Comparison of ENCODE assay signal across 18 cellular contexts in the genomic region with DNA sequence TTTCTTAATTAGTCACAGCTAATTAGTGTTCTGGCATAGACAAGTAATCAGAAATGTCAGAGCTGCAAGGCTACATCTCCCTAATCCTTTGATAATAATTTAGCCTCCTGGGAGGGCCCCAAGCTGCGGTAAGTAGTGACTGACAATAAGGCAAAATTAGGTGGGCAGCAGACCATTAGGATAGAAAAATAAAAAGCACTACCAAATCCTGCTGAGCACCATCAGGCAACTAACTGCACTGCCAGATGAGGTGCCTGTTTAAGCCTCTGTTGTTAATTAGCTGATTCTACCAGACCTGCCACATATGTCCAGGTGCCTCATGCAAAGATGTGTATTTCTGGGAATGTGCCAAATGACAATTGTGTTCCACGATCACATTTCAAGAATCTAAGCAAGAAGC. TPM values are rescaled to one million over a fixed set of nuclear protein-coding genes. Genes with fewer than 3 reads are reported as not detected.
"Had no signal": no experiment of that assay in that cellular context is flagged by ENCODE, and none has a peak within 500 bp of the region (broad histone marks: within the 10 kb centered on the region; RNA-seq: fewer than 3 reads in every experiment).

No MANE protein-coding gene starts in this region.

- H3K27ac Mint-ChIP-seq: activated CD4-positive, alpha-beta T cell treated with anti-CD3 and anti-CD28 coated beads for 36 hours; activated T-helper 17 cell treated with anti-CD3 and anti-CD28 coated beads, Interleukin-2, amount 50 U/mL, for 72 hours; naive thymus-derived CD4-positive, alpha-beta T cell; stimulated activated naive B cell treated with anti-CD40 and anti-IgM and Interleukin-4, amounts not matched to agents 10 μg/mL and 1 μg/mL and 100 μg/mL, for 72 hours had no signal

- H3K4me3 Mint-ChIP-seq: activated CD4-positive, alpha-beta T cell treated with anti-CD3 and anti-CD28 coated beads for 36 hours; activated T-helper 17 cell treated with anti-CD3 and anti-CD28 coated beads, Interleukin-2, amount 50 U/mL, for 72 hours; naive thymus-derived CD4-positive, alpha-beta T cell; stimulated activated naive B cell treated with anti-CD40 and anti-IgM and Interleukin-4, amounts not matched to agents 10 μg/mL and 1 μg/mL and 100 μg/mL, for 72 hours had no signal

- H3K4me1 ChIP-seq: adrenal gland, colonic mucosa, right lobe of liver, spleen, tibial nerve had no signal

- H3K9me3 ChIP-seq: adrenal gland, colonic mucosa, right lobe of liver, spleen, tibial nerve had no signal

- H3K4me3 ChIP-seq: adrenal gland, colonic mucosa, right lobe of liver, spleen, tibial nerve had no signal

- H3K27ac ChIP-seq: adrenal gland, colonic mucosa, right lobe of liver, spleen, tibial nerve had no signal

- H3K4me1 Mint-ChIP-seq: activated CD4-positive, alpha-beta T cell treated with anti-CD3 and anti-CD28 coated beads for 36 hours; activated T-helper 17 cell treated with anti-CD3 and anti-CD28 coated beads, Interleukin-2, amount 50 U/mL, for 72 hours; naive thymus-derived CD4-positive, alpha-beta T cell; stimulated activated naive B cell treated with anti-CD40 and anti-IgM and Interleukin-4, amounts not matched to agents 10 μg/mL and 1 μg/mL and 100 μg/mL, for 72 hours had no signal

- H3K27me3 Mint-ChIP-seq: activated CD4-positive, alpha-beta T cell treated with anti-CD3 and anti-CD28 coated beads for 36 hours; activated T-helper 17 cell treated with anti-CD3 and anti-CD28 coated beads, Interleukin-2, amount 50 U/mL, for 72 hours; naive thymus-derived CD4-positive, alpha-beta T cell; stimulated activated naive B cell treated with anti-CD40 and anti-IgM and Interleukin-4, amounts not matched to agents 10 μg/mL and 1 μg/mL and 100 μg/mL, for 72 hours had no signal

- ATAC-seq: activated CD4-positive, alpha-beta T cell treated with anti-CD3 and anti-CD28 coated beads for 36 hours; activated T-helper 17 cell treated with anti-CD3 and anti-CD28 coated beads, Interleukin-2, amount 50 U/mL, for 72 hours; naive thymus-derived CD4-positive, alpha-beta T cell; right lobe of liver; stimulated activated naive B cell treated with anti-CD40 and anti-IgM and Interleukin-4, amounts not matched to agents 10 μg/mL and 1 μg/mL and 100 μg/mL, for 72 hours had no signal

- H3K36me3 Mint-ChIP-seq: naive thymus-derived CD4-positive, alpha-beta T cell; stimulated activated naive B cell treated with anti-CD40 and anti-IgM and Interleukin-4, amounts not matched to agents 10 μg/mL and 1 μg/mL and 100 μg/mL, for 72 hours had no signal

- DNase-seq: activated CD4-positive, alpha-beta T cell treated with anti-CD3 and anti-CD28 coated beads for 36 hours; activated naive CD4-positive, alpha-beta T cell treated with anti-CD3 and anti-CD28 coated beads, Interleukin-2, amount 50 U/mL, for 16 hours; adrenal gland; colonic mucosa; foreskin melanocyte; head of caudate nucleus; mammary epithelial cell; naive thymus-derived CD4-positive, alpha-beta T cell; posterior cingulate gyrus; right lobe of liver; spleen; stimulated activated CD4-positive, alpha-beta T cell treated with anti-CD3 and anti-CD28 coated beads, Interleukin-1b, Interleukin-23, amount 100 ng/mL, for 48 hours; stimulated activated naive B cell treated with anti-CD40 and anti-IgM and Interleukin-4, amounts not matched to agents 10 μg/mL and 1 μg/mL and 100 μg/mL, for 72 hours had no signal

- H3K27me3 ChIP-seq: adrenal gland, colonic mucosa, right lobe of liver, spleen, tibial nerve had no signal

- H3K9me3 Mint-ChIP-seq: activated T-helper 17 cell treated with anti-CD3 and anti-CD28 coated beads, Interleukin-2, amount 50 U/mL, for 72 hours; stimulated activated naive B cell treated with anti-CD40 and anti-IgM and Interleukin-4, amounts not matched to agents 10 μg/mL and 1 μg/mL and 100 μg/mL, for 72 hours had no signal

- H3K36me3 ChIP-seq: adrenal gland, colonic mucosa, right lobe of liver, spleen, tibial nerve had no signal

RNA-seq across cellular contexts. Expression of gene FEZF1, which starts 32.5 kb away (rescaled TPM):
- total RNA-seq: activated CD4-positive, alpha-beta T cell treated with anti-CD3 and anti-CD28 coated beads for 36 hours; activated T-helper 17 cell treated with anti-CD3 and anti-CD28 coated beads, Interleukin-2, amount 50 U/mL, for 72 hours; colonic mucosa; endothelial cell of umbilical vein; mammary epithelial cell; mononuclear cell; naive thymus-derived CD4-positive, alpha-beta T cell; right lobe of liver; spleen; subcutaneous adipose tissue had no signal
